Comparison of ENCODE assay signal across 1 cellular context in the genomic region with DNA sequence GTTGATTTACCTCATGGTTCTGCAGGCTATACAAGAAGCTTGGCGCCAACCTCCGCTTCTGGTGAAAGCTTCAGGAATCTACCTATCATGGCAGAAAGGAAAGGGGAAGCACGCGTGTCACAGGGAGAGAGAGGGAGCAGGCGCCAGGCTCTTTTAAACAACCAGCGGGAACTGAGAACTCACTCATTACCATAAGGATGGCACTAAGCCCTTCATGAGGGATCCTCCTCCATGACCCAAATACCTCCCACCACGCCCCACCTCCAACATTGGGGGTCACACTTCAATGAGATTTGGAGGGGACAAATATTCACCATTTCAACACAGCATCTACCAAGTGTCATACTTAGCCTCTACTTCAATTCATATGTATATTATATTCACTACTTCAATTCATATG.
TF ChIP-seq lines count a peak whose summit lies in the region.

No MANE protein-coding gene starts in this region.

TF ChIP-seq in WTC11, 78 proteins besides CTCF, POLR2A, EP300 and RAD21 (continued from another document):
- TF ChIP-seq, protein P1, sequence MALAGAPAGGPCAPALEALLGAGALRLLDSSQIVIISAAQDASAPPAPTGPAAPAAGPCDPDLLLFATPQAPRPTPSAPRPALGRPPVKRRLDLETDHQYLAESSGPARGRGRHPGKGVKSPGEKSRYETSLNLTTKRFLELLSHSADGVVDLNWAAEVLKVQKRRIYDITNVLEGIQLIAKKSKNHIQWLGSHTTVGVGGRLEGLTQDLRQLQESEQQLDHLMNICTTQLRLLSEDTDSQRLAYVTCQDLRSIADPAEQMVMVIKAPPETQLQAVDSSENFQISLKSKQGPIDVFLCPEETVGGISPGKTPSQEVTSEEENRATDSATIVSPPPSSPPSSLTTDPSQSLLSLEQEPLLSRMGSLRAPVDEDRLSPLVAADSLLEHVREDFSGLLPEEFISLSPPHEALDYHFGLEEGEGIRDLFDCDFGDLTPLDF (CRISPR knock-in tag; IDR thresholded peaks at IDR 0.05), result no peak
- TF ChIP-seq SOX15 (CRISPR knock-in tag; IDR thresholded peaks at IDR 0.05) (no peak), FOXP1 (CRISPR knock-in tag; IDR thresholded peaks at IDR 0.05; ENCODE audit: borderline replicate concordance) (no peak), SP1 (CRISPR knock-in tag; conservative IDR thresholded peaks at IDR 0.05) (no peak), ZNF423 (CRISPR knock-in tag; IDR thresholded peaks at IDR 0.05) (no peak), GABPB1 (CRISPR knock-in tag; IDR thresholded peaks at IDR 0.05) (no peak), NFE2L1 (CRISPR knock-in tag; IDR thresholded peaks at IDR 0.05) (no peak), NR2C2 (CRISPR knock-in tag; IDR thresholded peaks at IDR 0.05) (no peak), ZNF219 (CRISPR knock-in tag; IDR thresholded peaks at IDR 0.05; ENCODE audit: borderline replicate concordance) (no peak), GTF2I (CRISPR knock-in tag; conservative IDR thresholded peaks at IDR 0.05) (no peak), TEAD4 (CRISPR knock-in tag; IDR thresholded peaks at IDR 0.05) (no peak)
- TF ChIP-seq, protein P2, sequence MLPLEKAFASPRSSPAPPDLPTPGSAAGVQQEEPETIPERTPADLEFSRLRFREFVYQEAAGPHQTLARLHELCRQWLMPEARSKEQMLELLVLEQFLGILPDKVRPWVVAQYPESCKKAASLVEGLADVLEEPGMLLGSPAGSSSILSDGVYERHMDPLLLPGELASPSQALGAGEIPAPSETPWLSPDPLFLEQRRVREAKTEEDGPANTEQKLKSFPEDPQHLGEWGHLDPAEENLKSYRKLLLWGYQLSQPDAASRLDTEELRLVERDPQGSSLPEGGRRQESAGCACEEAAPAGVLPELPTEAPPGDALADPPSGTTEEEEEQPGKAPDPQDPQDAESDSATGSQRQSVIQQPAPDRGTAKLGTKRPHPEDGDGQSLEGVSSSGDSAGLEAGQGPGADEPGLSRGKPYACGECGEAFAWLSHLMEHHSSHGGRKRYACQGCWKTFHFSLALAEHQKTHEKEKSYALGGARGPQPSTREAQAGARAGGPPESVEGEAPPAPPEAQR (CRISPR knock-in tag; IDR thresholded peaks at IDR 0.05), result no peak
- TF ChIP-seq, protein P3, sequence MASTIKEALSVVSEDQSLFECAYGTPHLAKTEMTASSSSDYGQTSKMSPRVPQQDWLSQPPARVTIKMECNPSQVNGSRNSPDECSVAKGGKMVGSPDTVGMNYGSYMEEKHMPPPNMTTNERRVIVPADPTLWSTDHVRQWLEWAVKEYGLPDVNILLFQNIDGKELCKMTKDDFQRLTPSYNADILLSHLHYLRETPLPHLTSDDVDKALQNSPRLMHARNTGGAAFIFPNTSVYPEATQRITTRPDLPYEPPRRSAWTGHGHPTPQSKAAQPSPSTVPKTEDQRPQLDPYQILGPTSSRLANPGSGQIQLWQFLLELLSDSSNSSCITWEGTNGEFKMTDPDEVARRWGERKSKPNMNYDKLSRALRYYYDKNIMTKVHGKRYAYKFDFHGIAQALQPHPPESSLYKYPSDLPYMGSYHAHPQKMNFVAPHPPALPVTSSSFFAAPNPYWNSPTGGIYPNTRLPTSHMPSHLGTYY (CRISPR knock-in tag; IDR thresholded peaks at IDR 0.05), result no peak
- TF ChIP-seq, protein P4, sequence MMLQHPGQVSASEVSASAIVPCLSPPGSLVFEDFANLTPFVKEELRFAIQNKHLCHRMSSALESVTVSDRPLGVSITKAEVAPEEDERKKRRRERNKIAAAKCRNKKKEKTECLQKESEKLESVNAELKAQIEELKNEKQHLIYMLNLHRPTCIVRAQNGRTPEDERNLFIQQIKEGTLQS (CRISPR knock-in tag; conservative IDR thresholded peaks at IDR 0.05), result no peak
- TF ChIP-seq, protein P5, sequence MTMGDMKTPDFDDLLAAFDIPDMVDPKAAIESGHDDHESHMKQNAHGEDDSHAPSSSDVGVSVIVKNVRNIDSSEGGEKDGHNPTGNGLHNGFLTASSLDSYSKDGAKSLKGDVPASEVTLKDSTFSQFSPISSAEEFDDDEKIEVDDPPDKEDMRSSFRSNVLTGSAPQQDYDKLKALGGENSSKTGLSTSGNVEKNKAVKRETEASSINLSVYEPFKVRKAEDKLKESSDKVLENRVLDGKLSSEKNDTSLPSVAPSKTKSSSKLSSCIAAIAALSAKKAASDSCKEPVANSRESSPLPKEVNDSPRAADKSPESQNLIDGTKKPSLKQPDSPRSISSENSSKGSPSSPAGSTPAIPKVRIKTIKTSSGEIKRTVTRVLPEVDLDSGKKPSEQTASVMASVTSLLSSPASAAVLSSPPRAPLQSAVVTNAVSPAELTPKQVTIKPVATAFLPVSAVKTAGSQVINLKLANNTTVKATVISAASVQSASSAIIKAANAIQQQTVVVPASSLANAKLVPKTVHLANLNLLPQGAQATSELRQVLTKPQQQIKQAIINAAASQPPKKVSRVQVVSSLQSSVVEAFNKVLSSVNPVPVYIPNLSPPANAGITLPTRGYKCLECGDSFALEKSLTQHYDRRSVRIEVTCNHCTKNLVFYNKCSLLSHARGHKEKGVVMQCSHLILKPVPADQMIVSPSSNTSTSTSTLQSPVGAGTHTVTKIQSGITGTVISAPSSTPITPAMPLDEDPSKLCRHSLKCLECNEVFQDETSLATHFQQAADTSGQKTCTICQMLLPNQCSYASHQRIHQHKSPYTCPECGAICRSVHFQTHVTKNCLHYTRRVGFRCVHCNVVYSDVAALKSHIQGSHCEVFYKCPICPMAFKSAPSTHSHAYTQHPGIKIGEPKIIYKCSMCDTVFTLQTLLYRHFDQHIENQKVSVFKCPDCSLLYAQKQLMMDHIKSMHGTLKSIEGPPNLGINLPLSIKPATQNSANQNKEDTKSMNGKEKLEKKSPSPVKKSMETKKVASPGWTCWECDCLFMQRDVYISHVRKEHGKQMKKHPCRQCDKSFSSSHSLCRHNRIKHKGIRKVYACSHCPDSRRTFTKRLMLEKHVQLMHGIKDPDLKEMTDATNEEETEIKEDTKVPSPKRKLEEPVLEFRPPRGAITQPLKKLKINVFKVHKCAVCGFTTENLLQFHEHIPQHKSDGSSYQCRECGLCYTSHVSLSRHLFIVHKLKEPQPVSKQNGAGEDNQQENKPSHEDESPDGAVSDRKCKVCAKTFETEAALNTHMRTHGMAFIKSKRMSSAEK (CRISPR knock-in tag; IDR thresholded peaks at IDR 0.05; ENCODE audit: borderline replicate concordance), result no peak
- TF ChIP-seq, protein P6, sequence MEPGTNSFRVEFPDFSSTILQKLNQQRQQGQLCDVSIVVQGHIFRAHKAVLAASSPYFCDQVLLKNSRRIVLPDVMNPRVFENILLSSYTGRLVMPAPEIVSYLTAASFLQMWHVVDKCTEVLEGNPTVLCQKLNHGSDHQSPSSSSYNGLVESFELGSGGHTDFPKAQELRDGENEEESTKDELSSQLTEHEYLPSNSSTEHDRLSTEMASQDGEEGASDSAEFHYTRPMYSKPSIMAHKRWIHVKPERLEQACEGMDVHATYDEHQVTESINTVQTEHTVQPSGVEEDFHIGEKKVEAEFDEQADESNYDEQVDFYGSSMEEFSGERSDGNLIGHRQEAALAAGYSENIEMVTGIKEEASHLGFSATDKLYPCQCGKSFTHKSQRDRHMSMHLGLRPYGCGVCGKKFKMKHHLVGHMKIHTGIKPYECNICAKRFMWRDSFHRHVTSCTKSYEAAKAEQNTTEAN (CRISPR knock-in tag; IDR thresholded peaks at IDR 0.05), result no peak
